19 cellular contexts compared by ENCODE assay signal in the genomic region with DNA sequence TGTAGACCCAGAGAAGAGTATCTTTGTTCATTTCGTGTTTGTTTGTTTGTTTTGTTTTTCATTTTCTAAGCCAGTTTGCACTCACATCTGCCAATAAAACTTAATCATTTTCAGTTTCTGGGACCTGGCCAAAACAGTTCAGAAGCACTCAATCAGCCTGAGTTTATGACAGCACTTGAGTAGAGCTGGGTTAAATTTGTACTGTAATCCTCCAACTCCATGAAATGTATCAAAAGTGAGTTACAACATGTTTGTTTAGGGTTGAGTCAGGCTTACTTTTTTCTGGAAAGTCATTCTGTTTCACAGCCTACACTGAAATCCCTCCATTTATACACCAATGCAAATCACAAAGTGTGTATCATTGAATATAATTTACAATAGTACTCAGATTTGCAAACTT.
DNase-seq lines count a peak whose midpoint lies in the region; FAIRE-seq and TF ChIP-seq lines count a peak whose summit lies in the region.
"Had no signal": no experiment of that assay in that cellular context is flagged by ENCODE, and none has a peak within 500 bp of the region (broad histone marks: within the 10 kb centered on the region; RNA-seq: fewer than 3 reads in every experiment).

No MANE protein-coding gene starts in this region.

- H3K4me1 Mint-ChIP-seq in activated CD4-positive, alpha-beta T cell treated with anti-CD3 and anti-CD28 coated beads, Interleukin-2, amount 10 ng/mL, durations not matched to agents 24 days and 14 days, result no peaks in the 10 kb centered on the region
- H3K4me1 Mint-ChIP-seq: B cell; CD4-positive, CD25-positive, alpha-beta regulatory T cell had no signal

- no peak for TF ChIP-seq CTCF in bronchial epithelial cell (IDR thresholded peaks at IDR 0.05; ENCODE audit: insufficient read depth, low read length, severe bottlenecking)

- no peak for FAIRE-seq in bronchial epithelial cell (lab: Jason Lieb, UNC)

- no peaks in the 10 kb centered on the region for H3K9me3 ChIP-seq in MG63
- H3K9me3 ChIP-seq: Caco-2, SJSA1 had no signal

- H3K36me3 ChIP-seq in bronchial epithelial cell (ENCODE audit: control insufficient read depth, insufficient read depth, low read length), result no peaks in the 10 kb centered on the region
- no peaks in the 10 kb centered on the region for H3K36me3 ChIP-seq in MG63
- H3K36me3 ChIP-seq: SJSA1 had no signal

- intact Hi-C loops in activated CD4-positive, alpha-beta T cell treated with anti-CD3 and anti-CD28 coated beads, Interleukin-2, amount 10 ng/mL, durations not matched to agents 24 days and 14 days (cut with micrococcal nuclease), result no loop called here

- H3K27me3 ChIP-seq in bronchial epithelial cell (ENCODE audit: control insufficient read depth, insufficient read depth, low read length) (no peaks in the 10 kb centered on the region), MG63 (no peaks in the 10 kb centered on the region)
- H3K27me3 ChIP-seq: SJSA1 had no signal

- H3K36me3 Mint-ChIP-seq in activated CD4-positive, alpha-beta T cell treated with anti-CD3 and anti-CD28 coated beads, Interleukin-2, amount 10 ng/mL, durations not matched to agents 24 days and 14 days (ENCODE audit: low read depth), result no peaks in the 10 kb centered on the region
- H3K36me3 Mint-ChIP-seq: CD4-positive, CD25-positive, alpha-beta regulatory T cell had no signal

- no peak overlapping the region for H3K27ac Mint-ChIP-seq in activated CD4-positive, alpha-beta T cell treated with anti-CD3 and anti-CD28 coated beads, Interleukin-2, amount 10 ng/mL, durations not matched to agents 24 days and 14 days
- H3K27ac Mint-ChIP-seq: B cell; CD4-positive, CD25-positive, alpha-beta regulatory T cell had no signal

- H3K27me3 Mint-ChIP-seq in activated CD4-positive, alpha-beta T cell treated with anti-CD3 and anti-CD28 coated beads, Interleukin-2, amount 10 ng/mL, durations not matched to agents 24 days and 14 days, result no peaks in the 10 kb centered on the region
- H3K27me3 Mint-ChIP-seq: B cell; CD4-positive, CD25-positive, alpha-beta regulatory T cell had no signal

- DNase-seq in NCI-H1694 (lab: John Stamatoyannopoulos, UW) (peak; percentile 12), NCI-H1694 treated with DMSO at 0.1 percent for 48 hours (lab: John Stamatoyannopoulos, UW) (no peak), DMS79 treated with DMSO at 0.1 percent for 48 hours (lab: John Stamatoyannopoulos, UW) (peak; percentile 21), NCI-H1105 treated with DMSO at 0.1 percent for 48 hours (lab: John Stamatoyannopoulos, UW) (peak; percentile 70), bronchial epithelial cell (ENCODE audit: low read depth) (peak; percentile 70), NCI-H187 (lab: John Stamatoyannopoulos, UW) (no peak), MG63 (no peak)
- DNase-seq in activated CD4-positive, alpha-beta T cell treated with anti-CD3 and anti-CD28 coated beads, Interleukin-2, amount 10 ng/mL, durations not matched to agents 24 days and 14 days, result no peak
- DNase-seq: Caco-2; CD4-positive, CD25-positive, alpha-beta regulatory T cell; H7; NCI-H2029; NCI-H2171 treated with DMSO at 0.1 percent for 48 hours; NCI-H446 treated with DMSO at 0.1 percent for 48 hours; NCI-H774; SW 1271; T-helper 2 cell had no signal

- H3K9me3 Mint-ChIP-seq in activated CD4-positive, alpha-beta T cell treated with anti-CD3 and anti-CD28 coated beads, Interleukin-2, amount 10 ng/mL, durations not matched to agents 24 days and 14 days, result peaks cover 3% of the 10 kb centered on the region

- no peak overlapping the region for H3K4me3 Mint-ChIP-seq in activated CD4-positive, alpha-beta T cell treated with anti-CD3 and anti-CD28 coated beads, Interleukin-2, amount 10 ng/mL, durations not matched to agents 24 days and 14 days
- H3K4me3 Mint-ChIP-seq: B cell; CD4-positive, CD25-positive, alpha-beta regulatory T cell had no signal

- no peak overlapping the region for H3K4me3 ChIP-seq in bronchial epithelial cell (ENCODE audit: low read depth, low read length)
- no peak overlapping the region for H3K4me3 ChIP-seq in MG63
- H3K4me3 ChIP-seq: SJSA1 had no signal

Comparison
In these comparisons a context has a peak if more than half of its experiments do, and no peak if none do; other contexts are left out.
1. DNase-seq: peak in NCI-H1694 (single experiment), DMS79 treated with DMSO at 0.1 percent for 48 hours (single experiment), NCI-H1105 treated with DMSO at 0.1 percent for 48 hours (single experiment) and bronchial epithelial cell (single experiment); none in NCI-H1694 treated with DMSO at 0.1 percent for 48 hours (single experiment), activated CD4-positive, alpha-beta T cell treated with anti-CD3 and anti-CD28 coated beads, Interleukin-2, amount 10 ng/mL, durations not matched to agents 24 days and 14 days (single experiment), NCI-H187 (0 of 2) and MG63 (single experiment).